Comparison of ENCODE assay signal across 9 cellular contexts in the genomic region with DNA sequence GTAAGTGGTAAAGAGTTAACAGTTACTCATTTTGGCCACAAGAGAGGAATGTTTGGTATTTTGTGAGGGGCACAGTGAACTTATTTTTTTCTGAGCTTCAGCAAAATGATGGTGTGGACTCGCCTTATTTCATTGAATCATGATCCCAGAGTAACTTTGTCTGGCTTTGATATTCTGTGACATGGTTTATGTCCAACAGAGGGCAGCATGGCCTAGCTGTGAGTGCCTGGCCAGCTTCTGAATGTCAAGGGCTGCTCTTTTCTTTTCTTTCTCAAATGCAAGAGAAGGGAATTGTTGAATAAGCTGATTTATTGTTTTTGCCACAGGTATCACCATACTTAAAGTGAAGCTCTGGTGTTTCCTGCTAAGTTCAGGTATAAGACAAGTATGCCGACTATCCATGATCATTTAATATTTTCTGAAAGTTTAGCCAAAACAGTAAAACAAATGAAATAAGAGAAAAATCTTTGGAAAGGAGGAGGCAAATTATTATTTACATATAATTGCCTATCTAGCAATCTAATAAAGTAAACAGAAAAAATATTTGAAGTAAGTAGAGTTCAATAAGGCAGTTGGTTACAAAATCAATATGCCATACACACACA. TPM values are rescaled to one million over a fixed set of nuclear protein-coding genes. Genes with fewer than 3 reads are reported as not detected.
A peak's percentile ranks its signal among the peaks of the same experiment; 100 is the strongest.
DNase-seq lines count a peak whose midpoint lies in the region; ATAC-seq, FAIRE-seq and TF ChIP-seq lines count a peak whose summit lies in the region.
"Had no signal": no experiment of that assay in that cellular context is flagged by ENCODE, and none has a peak within 500 bp of the region (broad histone marks: within the 10 kb centered on the region; RNA-seq: fewer than 3 reads in every experiment).

No MANE protein-coding gene starts in this region.

- peak; percentile 63 for TF ChIP-seq CTCF in astrocyte (IDR thresholded peaks at IDR 0.05; ENCODE audit: insufficient read depth, low read depth, low read length)

- H3K4me3 ChIP-seq in astrocyte (ENCODE audit: insufficient read depth, low read depth, low read length): no peak overlapping the region

- no peak overlapping the region for H2AFZ ChIP-seq in astrocyte (ENCODE audit: low read depth, low read length)

- H3K4me3 Mint-ChIP-seq in astrocyte (ENCODE audit: unreplicated experiment): peak overlapping the region; percentile 40
- no peak overlapping the region for H3K4me3 Mint-ChIP-seq in T-helper 17 cell
- H3K4me3 Mint-ChIP-seq: CD4-positive, CD25-positive, alpha-beta regulatory T cell had no signal

- H3K36me3 ChIP-seq in astrocyte (ENCODE audit: insufficient read depth, low read length): peaks cover 6% of the 10 kb centered on the region

- ATAC-seq in HG03175 (IDR thresholded peaks at IDR 0.05; ENCODE audit: unreplicated experiment) (no peak), T-helper 17 cell (no peak), HG02588 (IDR thresholded peaks at IDR 0.05; ENCODE audit: unreplicated experiment) (no peak)

- H3K27ac Mint-ChIP-seq in astrocyte (ENCODE audit: unreplicated experiment) (peak overlapping the region; percentile 26), T-helper 17 cell (no peak overlapping the region)

- H3K9me3 Mint-ChIP-seq in astrocyte (ENCODE audit: unreplicated experiment): no peaks in the 10 kb centered on the region
- H3K9me3 Mint-ChIP-seq: CD4-positive, CD25-positive, alpha-beta regulatory T cell had no signal

- no peaks in the 10 kb centered on the region for H3K27me3 ChIP-seq in astrocyte (ENCODE audit: insufficient read depth, low read length)

- FAIRE-seq in astrocyte (lab: Jason Lieb, UNC): no peak

- H3K27ac ChIP-seq in astrocyte (ENCODE audit: low read depth, low read length): no peak overlapping the region

- DNase-seq in NCI-H2107 treated with DMSO at 0.1 percent for 48 hours (lab: John Stamatoyannopoulos, UW; ENCODE audit: unreplicated experiment) (peak; percentile 0), NCI-H2107 (lab: John Stamatoyannopoulos, UW) (no peak), NCI-H146 treated with DMSO at 0.1 percent for 48 hours (lab: John Stamatoyannopoulos, UW; ENCODE audit: unreplicated experiment) (peak; percentile 3), astrocyte (ENCODE audit: low read depth) (peak; percentile 18), iPS-NIHi7 (ENCODE audit: extremely low spot score) (peak; percentile 58), T-helper 17 cell (no peak)

- no peaks in the 10 kb centered on the region for H3K4me1 ChIP-seq in astrocyte (ENCODE audit: insufficient read depth, low read length)

- H3K4me1 Mint-ChIP-seq in astrocyte (ENCODE audit: low read depth, unreplicated experiment) (peaks cover 15% of the 10 kb centered on the region), T-helper 17 cell (no peaks in the 10 kb centered on the region)
- H3K4me1 Mint-ChIP-seq: CD4-positive, CD25-positive, alpha-beta regulatory T cell had no signal

- no peaks in the 10 kb centered on the region for H3K79me2 ChIP-seq in astrocyte (ENCODE audit: insufficient read depth, low read length)

- H3K9me3 ChIP-seq in astrocyte (ENCODE audit: insufficient read depth, low read depth, low read length): no peaks in the 10 kb centered on the region
- H3K9me3 ChIP-seq in T-helper 17 cell (ENCODE audit: control insufficient read depth, low read length, poor library complexity, severe bottlenecking): no peaks in the 10 kb centered on the region

- H3K9ac ChIP-seq in astrocyte (ENCODE audit: low read length): no peak overlapping the region

- no peak overlapping the region for H3K4me2 ChIP-seq in astrocyte (ENCODE audit: low read length)

- H3K36me3 Mint-ChIP-seq in astrocyte (ENCODE audit: low read depth, unreplicated experiment) (peaks cover 6% of the 10 kb centered on the region), T-helper 17 cell (ENCODE audit: low read depth) (no peaks in the 10 kb centered on the region)

- H4K20me1 ChIP-seq in astrocyte (ENCODE audit: insufficient read depth, low read length): peaks cover 13% of the 10 kb centered on the region

- H3K27me3 Mint-ChIP-seq in astrocyte (ENCODE audit: low read depth, unreplicated experiment): no peaks in the 10 kb centered on the region
- H3K27me3 Mint-ChIP-seq in T-helper 17 cell: no peaks in the 10 kb centered on the region
- H3K27me3 Mint-ChIP-seq: CD4-positive, CD25-positive, alpha-beta regulatory T cell had no signal

RNA-seq across cellular contexts. Expression of a gene that starts 31.7 kb away (rescaled TPM):
- total RNA-seq in astrocyte (41.7 and 49.1 TPM in 2 replicates), T-helper 17 cell (10 to 100 TPM; 24.3 to 24.5 TPM)

RNA-seq across cellular contexts. Expression of a gene that starts 34.6 kb away (rescaled TPM):
- total RNA-seq in astrocyte: 13.8 and 14.8 TPM in 2 replicates
- total RNA-seq in T-helper 17 cell: 1 to 10 TPM; 6.3 to 6.8 TPM

RNA-seq across cellular contexts. Expression of a gene that starts 41.0 kb away (rescaled TPM):
- total RNA-seq in astrocyte (not detected in 2 replicates), T-helper 17 cell (not detected)
- total RNA-seq: CD4-positive, CD25-positive, alpha-beta regulatory T cell had no signal

Comparison
In these comparisons a context has a peak if more than half of its experiments do, and no peak if none do; other contexts are left out.
1. DNase-seq: peak in NCI-H2107 treated with DMSO at 0.1 percent for 48 hours (single experiment), NCI-H146 treated with DMSO at 0.1 percent for 48 hours (single experiment), astrocyte (single experiment) and iPS-NIHi7 (single experiment); none in NCI-H2107 (single experiment) and T-helper 17 cell (0 of 3).